In the genomic region with DNA sequence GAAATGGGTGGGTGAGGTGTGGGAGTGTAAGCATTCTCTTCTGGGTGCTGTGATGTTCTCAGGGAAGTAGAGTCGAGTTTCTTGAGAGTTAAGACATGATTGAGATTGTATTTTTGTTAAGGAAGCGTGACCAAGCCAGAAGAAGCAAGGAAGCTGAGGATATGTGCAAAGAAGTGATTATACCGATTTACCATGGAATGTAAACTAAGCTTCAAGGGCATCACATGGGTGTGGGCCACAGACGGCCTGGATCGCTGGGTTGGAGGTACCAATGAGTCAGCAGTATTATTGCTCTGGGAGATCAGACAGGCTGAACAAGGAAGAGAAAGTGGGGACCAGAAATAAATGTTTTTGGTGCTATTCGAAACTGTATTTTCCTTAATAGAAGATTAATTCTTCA, we compare ENCODE assay signal across 27 cellular contexts.
A peak's percentile ranks its signal among the peaks of the same experiment; 100 is the strongest.
DNase-seq lines count a peak whose midpoint lies in the region; ATAC-seq, FAIRE-seq and TF ChIP-seq lines count a peak whose summit lies in the region.
"Had no signal": no experiment of that assay in that cellular context is flagged by ENCODE, and none has a peak within 500 bp of the region (broad histone marks: within the 10 kb centered on the region; RNA-seq: fewer than 3 reads in every experiment).

No MANE protein-coding gene starts in this region.

- H3K9ac ChIP-seq in GM23248 (no peak overlapping the region), K562 (ENCODE audit: insufficient read depth in 1 of 2, low read depth in 2 of 2, low read length in 2 of 2) (no peak overlapping the region)

- POLR2A ChIA-PET in A549 (lab: Yijun Ruan, JAX) = no interaction called here
- POLR2A ChIA-PET in K562 (lab: Yijun Ruan, JAX) = no interaction called here

- H3K4me2 ChIP-seq in A549 (no peak overlapping the region), GM23248 (ENCODE audit: unreplicated experiment) (peak overlapping the region; percentile 9), K562 (ENCODE audit: insufficient read depth, low read length) (no peak overlapping the region)

- intact Hi-C loops in K562 (cut with micrococcal nuclease) (no loop called here), lower leg skin (cut with DNase I; ENCODE audit: low total_unique reads) (no loop called here)

- no TSS peak for BruUV-seq in K562 (replicated peaks; lab: Mats Ljungman, UMichigan)

- H3K79me2 ChIP-seq in GM23248 (ENCODE audit: insufficient read depth) (no peaks in the 10 kb centered on the region), K562 (ENCODE audit: control insufficient read depth, insufficient read depth, low read length) (no peaks in the 10 kb centered on the region)

- CTCF ChIA-PET in A549 (lab: Yijun Ruan, JAX) (no interaction called here), K562 (lab: Yijun Ruan, JAX; ENCODE audit: low intra/inter-chr PET ratio) (no interaction called here)

- FAIRE-seq in A549 (lab: Jason Lieb, UNC) (no peak), K562 (lab: Jason Lieb, UNC) (no peak)
- FAIRE-seq: G401.6, pancreas had no signal

- DNase-seq in A549 (ENCODE audit: low read depth in 1 of 2, low spot score in 1 of 2) (peak in 1 of 2 experiments; percentile 24), GM23248 (peak; percentile 57), K562 (ENCODE audit: extremely low read depth in 1 of 4, low spot score in 3 of 4) (no peak), fibroblast of villous mesenchyme (ENCODE audit: low read depth) (peak; percentile 61), islet precursor cell (no peak), coronary artery (ENCODE audit: low spot score) (no peak), lower leg skin (ENCODE audit: low spot score in 2 of 2) (no peak)
- DNase-seq: 8988T; activated CD4-positive, alpha-beta memory T cell treated with anti-CD3 and anti-CD28 coated beads for 36 hours; activated CD4-positive, CD25-positive, alpha-beta regulatory T cell; activated gamma-delta T cell treated with Interleukin-2 at 50 U/mL for 16 hours; dorsolateral prefrontal cortex; natural killer cell; NCI-H1105 treated with DMSO at 0.1 percent for 48 hours; NCI-H2029 treated with DMSO at 0.1 percent for 48 hours; NCI-H345; NCI-H82; pancreas; right cardiac atrium; stimulated activated CD4-positive, alpha-beta T cell treated with anti-CD3 and anti-CD28 coated beads, Interleukin-15, amount 100 ng/mL, for 24 hours; trophoblast cell had no signal

- TF ChIP-seq RAD21 in A549 (conservative IDR thresholded peaks at IDR 0.05 in 1 of 2, IDR thresholded peaks at IDR 0.05 in 1 of 2) (no peak), K562 (CRISPR knock-in tag; conservative IDR thresholded peaks at IDR 0.05 in 1 of 2, IDR thresholded peaks at IDR 0.05 in 1 of 2) (no peak)

- no peak for ATAC-seq in A549
- ATAC-seq in K562 = no peak
- ATAC-seq in HG02981 (IDR thresholded peaks at IDR 0.05; ENCODE audit: unreplicated experiment) = no peak
- ATAC-seq: left lobe of liver, natural killer cell, pancreas, Right ventricle myocardium inferior had no signal

- no peaks in the 10 kb centered on the region for H3K9me1 ChIP-seq in K562 (ENCODE audit: control insufficient read depth, insufficient read depth, low read length)

- H2AFZ ChIP-seq in GM23248 (no peak overlapping the region), K562 (ENCODE audit: low read depth, low read length) (no peak overlapping the region)

- H4K20me1 ChIP-seq in GM23248 (ENCODE audit: insufficient read depth) (no peaks in the 10 kb centered on the region), K562 (replicated peaks; ENCODE audit: control insufficient read depth, insufficient read depth, low read length) (no peaks in the 10 kb centered on the region)

- H3K27ac ChIP-seq in A549 (0 out of 6 replicates have a peak overlapping the region, but pooled peaks of 1 of the 2 experiments have one; percentile 19), GM23248 (peak overlapping the region; percentile 59), K562 (ENCODE audit: extremely low read depth, low read depth, low read length) (no peak overlapping the region), coronary artery (no peak overlapping the region)
- H3K27ac ChIP-seq: C4-2B, cardiac muscle cell, dorsolateral prefrontal cortex, pancreas had no signal

- H3K4me1 ChIP-seq in A549 (peaks cover 15% of the 10 kb centered on the region), GM23248 (ENCODE audit: insufficient read depth) (peaks cover 42% of the 10 kb centered on the region), K562 (replicated peaks in 1 of 2; ENCODE audit: control insufficient read depth in 2 of 2, insufficient read depth in 2 of 2, low read length in 2 of 2) (no peaks in the 10 kb centered on the region)
- H3K4me1 ChIP-seq: pancreas had no signal

- H3K9me2 ChIP-seq in GM23248 (ENCODE audit: insufficient read depth) = no peaks in the 10 kb centered on the region

- H3K27me3 ChIP-seq in GM23248 (replicated peaks; ENCODE audit: insufficient read depth) (no peaks in the 10 kb centered on the region), K562 (ENCODE audit: control insufficient read depth in 2 of 2, insufficient read depth in 2 of 2, low read length in 2 of 2) (peaks cover 8 to 18% of the 10 kb centered on the region in 2 experiments; a peak in 4 of 5 replicates)
- H3K27me3 ChIP-seq: cardiac muscle cell, dorsolateral prefrontal cortex, pancreas had no signal

- no peak for TF ChIP-seq CTCF in A549 (IDR thresholded peaks at IDR 0.05)
- no peak for TF ChIP-seq CTCF in K562 (IDR thresholded peaks at IDR 0.05 in 2 of 3, conservative IDR thresholded peaks at IDR 0.05 in 1 of 3; ENCODE audit: insufficient read depth in 2 of 3, low read depth in 1 of 3, low read length in 3 of 3)
- no peak for TF ChIP-seq CTCF in fibroblast of villous mesenchyme (IDR thresholded peaks at IDR 0.05; ENCODE audit: insufficient read depth, low read depth, low read length)
- no peak for TF ChIP-seq CTCF in coronary artery (IDR thresholded peaks at IDR 0.05)
- TF ChIP-seq CTCF in lower leg skin (IDR thresholded peaks at IDR 0.05) = no peak

- in situ Hi-C loops in GM23248 (cut with MboI) (no loop called here), K562 (cut with MboI) (no loop called here)

- no peak for TF ChIP-seq EP300 in A549 (IDR thresholded peaks at IDR 0.05)
- no peak for TF ChIP-seq EP300 in K562 (IDR thresholded peaks at IDR 0.05; ENCODE audit: low read length)

- TF ChIP-seq POLR2A in A549 (IDR thresholded peaks at IDR 0.05; ENCODE audit: low read length) (no peak), K562 (conservative IDR thresholded peaks at IDR 0.05) (no peak), lower leg skin (IDR thresholded peaks at IDR 0.05) (no peak)

- H3K4me3 ChIP-seq in A549 (no peak overlapping the region), GM23248 (no peak overlapping the region), K562 (no peak overlapping the region), fibroblast of villous mesenchyme (ENCODE audit: low read depth, low read length) (no peak overlapping the region), coronary artery (no peak overlapping the region), lower leg skin (ENCODE audit: low read depth, poor library complexity, severe bottlenecking) (no peak overlapping the region)
- H3K4me3 ChIP-seq: cardiac muscle cell, dorsolateral prefrontal cortex, pancreas had no signal

- 37% methylated on average over 6 of the region's 6 CpGs for WGBS in A549 (ENCODE audit: missing lambda C conversion rate)
- WGBS in GM23248 (ENCODE audit: low coverage in 1 of 2, low lambda C conversion rate in 2 of 2, missing lambda C conversion rate in 2 of 2), 2 experiments = 35 to 41% methylated on average over 6 of the region's 6 CpGs
- 1% methylated on average over 6 of the region's 6 CpGs for WGBS in K562 (ENCODE audit: insufficient coverage, low coverage, missing lambda C conversion rate)
- WGBS in lower leg skin, 2 donors = 77 to 81% methylated on average over 6 of the region's 6 CpGs

- peaks cover 29% of the 10 kb centered on the region for H3F3A ChIP-seq in GM23248 (ENCODE audit: insufficient read depth)

- H3K36me3 ChIP-seq in GM23248 (ENCODE audit: low read depth) (no peaks in the 10 kb centered on the region), K562 (ENCODE audit: control insufficient read depth, insufficient read depth, low read length) (no peaks in the 10 kb centered on the region)
- H3K36me3 ChIP-seq: cardiac muscle cell, pancreas had no signal

- H3K9me3 ChIP-seq in A549 = no peaks in the 10 kb centered on the region
- no peaks in the 10 kb centered on the region for H3K9me3 ChIP-seq in GM23248 (ENCODE audit: low read depth)
- H3K9me3 ChIP-seq in K562 (replicated peaks; ENCODE audit: control insufficient read depth, insufficient read depth, low read depth, low read length) = no peaks in the 10 kb centered on the region
- H3K9me3 ChIP-seq: pancreas had no signal

TF ChIP-seq in A549, 52 proteins besides CTCF, POLR2A, EP300 and RAD21:
- TF ChIP-seq HOXB13 (CRISPR knock-in tag; IDR thresholded peaks at IDR 0.05; ENCODE audit: low read depth) = no peak
- peak; percentile 73 for TF ChIP-seq MAFK (IDR thresholded peaks at IDR 0.05; ENCODE audit: partially characterized antibody)
- TF ChIP-seq HDAC2 (IDR thresholded peaks at IDR 0.05) = no peak

TF ChIP-seq in K562, 482 proteins besides CTCF, POLR2A, EP300 and RAD21 (continues in another document):
- TF ChIP-seq MAFK (IDR thresholded peaks at IDR 0.05; ENCODE audit: low read length) (peak; percentile 39; the same call in 1 of the 2 replicates), MAFF (IDR thresholded peaks at IDR 0.05; ENCODE audit: low read length) (peak; percentile 57), DNMT1 (IDR thresholded peaks at IDR 0.05) (no peak), MAFG (tag; conservative IDR thresholded peaks at IDR 0.05) (peak; percentile 79), CBX5 (IDR thresholded peaks at IDR 0.05; ENCODE audit: borderline replicate concordance, low read depth) (no peak), ZNF699 (CRISPR knock-in tag; IDR thresholded peaks at IDR 0.05; ENCODE audit: insufficient replicate concordance) (no peak), NFE2 (IDR thresholded peaks at IDR 0.05; ENCODE audit: low read depth) (peak; percentile 72), C11orf30 (IDR thresholded peaks at IDR 0.05; ENCODE audit: low read depth) (peak; percentile 72), DIDO1 (tag; IDR thresholded peaks at IDR 0.05; ENCODE audit: low read depth) (no peak), SNRNP70 (optimal IDR thresholded peaks at IDR 0.05; ENCODE audit: low read depth, low read length) (no peak), ZNF316 (IDR thresholded peaks at IDR 0.05) (peak; percentile 78), IRF1 (CRISPR knock-in tag; IDR thresholded peaks at IDR 0.05; ENCODE audit: borderline replicate concordance) (no peak), ZNF764 (CRISPR knock-in tag; IDR thresholded peaks at IDR 0.05; ENCODE audit: low read depth) (no peak), ZNF239 (CRISPR knock-in tag; IDR thresholded peaks at IDR 0.05) (no peak), CREBBP (IDR thresholded peaks at IDR 0.05; ENCODE audit: low read depth, low read length) (no peak)

Comparison
In these comparisons a context has a peak if more than half of its experiments do, and no peak if none do; other contexts are left out.
1. DNase-seq: peak in GM23248 (single experiment) and fibroblast of villous mesenchyme (single experiment); none in K562 (0 of 4), islet precursor cell (single experiment), coronary artery (single experiment) and lower leg skin (0 of 2).
2. Of the 35 proteins assayed by ChIP-seq in both K562 and A549: peak only in K562: none; only in A549: none; in both: MAFK; in neither: 34.